1 cellular context compared by ENCODE assay signal in genomic region chrX:25021132-25021498, GRCh38.
TF ChIP-seq lines count a peak whose summit lies in the region.

No MANE protein-coding gene starts in this region.

TF ChIP-seq in K562, 482 proteins besides CTCF, POLR2A, EP300 and RAD21:
- TF ChIP-seq, protein P1, sequence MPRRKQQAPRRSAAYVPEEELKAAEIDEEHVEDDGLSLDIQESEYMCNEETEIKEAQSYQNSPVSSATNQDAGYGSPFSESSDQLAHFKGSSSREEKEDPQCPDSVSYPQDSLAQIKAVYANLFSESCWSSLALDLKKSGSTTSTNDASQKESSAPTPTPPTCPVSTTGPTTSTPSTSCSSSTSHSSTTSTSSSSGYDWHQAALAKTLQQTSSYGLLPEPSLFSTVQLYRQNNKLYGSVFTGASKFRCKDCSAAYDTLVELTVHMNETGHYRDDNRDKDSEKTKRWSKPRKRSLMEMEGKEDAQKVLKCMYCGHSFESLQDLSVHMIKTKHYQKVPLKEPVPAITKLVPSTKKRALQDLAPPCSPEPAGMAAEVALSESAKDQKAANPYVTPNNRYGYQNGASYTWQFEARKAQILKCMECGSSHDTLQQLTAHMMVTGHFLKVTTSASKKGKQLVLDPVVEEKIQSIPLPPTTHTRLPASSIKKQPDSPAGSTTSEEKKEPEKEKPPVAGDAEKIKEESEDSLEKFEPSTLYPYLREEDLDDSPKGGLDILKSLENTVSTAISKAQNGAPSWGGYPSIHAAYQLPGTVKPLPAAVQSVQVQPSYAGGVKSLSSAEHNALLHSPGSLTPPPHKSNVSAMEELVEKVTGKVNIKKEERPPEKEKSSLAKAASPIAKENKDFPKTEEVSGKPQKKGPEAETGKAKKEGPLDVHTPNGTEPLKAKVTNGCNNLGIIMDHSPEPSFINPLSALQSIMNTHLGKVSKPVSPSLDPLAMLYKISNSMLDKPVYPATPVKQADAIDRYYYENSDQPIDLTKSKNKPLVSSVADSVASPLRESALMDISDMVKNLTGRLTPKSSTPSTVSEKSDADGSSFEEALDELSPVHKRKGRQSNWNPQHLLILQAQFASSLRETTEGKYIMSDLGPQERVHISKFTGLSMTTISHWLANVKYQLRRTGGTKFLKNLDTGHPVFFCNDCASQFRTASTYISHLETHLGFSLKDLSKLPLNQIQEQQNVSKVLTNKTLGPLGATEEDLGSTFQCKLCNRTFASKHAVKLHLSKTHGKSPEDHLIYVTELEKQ (CRISPR knock-in tag; IDR thresholded peaks at IDR 0.05), result no peak
- no peak for TF ChIP-seq SRSF7 (optimal IDR thresholded peaks at IDR 0.05; ENCODE audit: low read depth, low read length)
- no peak for TF ChIP-seq ZNF232 (CRISPR knock-in tag; IDR thresholded peaks at IDR 0.05)
- no peak for TF ChIP-seq RAD51 (IDR thresholded peaks at IDR 0.05; ENCODE audit: borderline replicate concordance, low read depth)
- no peak for TF ChIP-seq LCOR (CRISPR knock-in tag; IDR thresholded peaks at IDR 0.05)
- no peak for TF ChIP-seq MAZ (CRISPR knock-in tag; conservative IDR thresholded peaks at IDR 0.05 in 1 of 2, IDR thresholded peaks at IDR 0.05 in 1 of 2)
- TF ChIP-seq PPARD (CRISPR knock-in tag; IDR thresholded peaks at IDR 0.05), result no peak
- TF ChIP-seq ZNF584 (CRISPR knock-in tag; IDR thresholded peaks at IDR 0.05; ENCODE audit: low read depth), result no peak
- TF ChIP-seq SUPT5H (IDR thresholded peaks at IDR 0.05), result no peak
- TF ChIP-seq MAFG (tag; conservative IDR thresholded peaks at IDR 0.05), result no peak
- no peak for TF ChIP-seq THRA (IDR thresholded peaks at IDR 0.05)
- TF ChIP-seq SAFB (IDR thresholded peaks at IDR 0.05; ENCODE audit: borderline replicate concordance, low read depth, low read length), result no peak
- TF ChIP-seq CBFA2T2 (conservative IDR thresholded peaks at IDR 0.05), result no peak
- TF ChIP-seq IRF9 (tag; IDR thresholded peaks at IDR 0.05), result no peak
- TF ChIP-seq NFYB (IDR thresholded peaks at IDR 0.05; ENCODE audit: extremely low read depth, insufficient read length), result no peak
- TF ChIP-seq MLLT1 (IDR thresholded peaks at IDR 0.05), result no peak
- no peak for TF ChIP-seq ZNF384 (IDR thresholded peaks at IDR 0.05; ENCODE audit: low read depth, low read length)
- TF ChIP-seq HMGN3 (IDR thresholded peaks at IDR 0.05; ENCODE audit: borderline replicate concordance, extremely low read depth, insufficient read length, low read depth, low read length), result no peak
